Comparison of ENCODE assay signal across 1 cellular context in the genomic region with DNA sequence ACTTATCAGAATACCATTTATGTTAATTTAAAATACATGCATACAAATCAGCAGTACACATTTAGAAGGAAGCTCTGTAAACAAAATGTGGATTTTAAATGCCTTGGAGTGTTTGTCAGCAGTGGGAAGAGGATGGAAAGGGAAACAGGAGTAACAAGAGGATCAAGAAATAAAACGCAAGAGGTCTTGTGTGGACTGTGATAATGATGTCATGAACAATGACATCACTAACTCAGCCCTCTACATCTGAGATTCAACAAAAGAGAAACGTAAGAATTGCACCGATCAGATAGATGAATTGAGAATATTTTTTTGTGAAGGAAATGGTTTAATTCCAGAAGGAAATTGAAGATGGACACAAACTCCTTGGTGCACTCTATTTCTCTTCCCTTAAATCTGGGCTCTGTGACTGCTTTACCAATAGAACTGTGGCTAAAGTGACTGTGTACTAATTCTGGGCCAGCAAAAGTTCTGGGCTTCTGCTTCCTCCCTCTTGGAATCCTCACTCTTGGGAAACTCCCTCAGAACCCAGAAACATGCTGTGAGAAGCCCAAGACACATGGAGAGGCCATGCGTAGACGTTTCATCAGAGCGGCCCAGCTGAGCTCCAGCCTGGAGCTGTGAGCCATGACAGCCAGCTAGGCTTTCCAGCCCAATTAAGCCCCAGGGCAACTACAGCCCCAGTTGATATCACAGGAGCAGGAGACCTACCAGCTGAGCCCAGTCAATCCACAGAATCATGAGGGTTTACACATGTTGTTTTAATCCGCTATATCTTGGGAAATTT.
TF ChIP-seq lines count a peak whose summit lies in the region.

No MANE protein-coding gene starts in this region.

TF ChIP-seq in WTC11, 78 proteins besides CTCF, POLR2A, EP300 and RAD21 (continued from another document):
- TF ChIP-seq, protein P1, sequence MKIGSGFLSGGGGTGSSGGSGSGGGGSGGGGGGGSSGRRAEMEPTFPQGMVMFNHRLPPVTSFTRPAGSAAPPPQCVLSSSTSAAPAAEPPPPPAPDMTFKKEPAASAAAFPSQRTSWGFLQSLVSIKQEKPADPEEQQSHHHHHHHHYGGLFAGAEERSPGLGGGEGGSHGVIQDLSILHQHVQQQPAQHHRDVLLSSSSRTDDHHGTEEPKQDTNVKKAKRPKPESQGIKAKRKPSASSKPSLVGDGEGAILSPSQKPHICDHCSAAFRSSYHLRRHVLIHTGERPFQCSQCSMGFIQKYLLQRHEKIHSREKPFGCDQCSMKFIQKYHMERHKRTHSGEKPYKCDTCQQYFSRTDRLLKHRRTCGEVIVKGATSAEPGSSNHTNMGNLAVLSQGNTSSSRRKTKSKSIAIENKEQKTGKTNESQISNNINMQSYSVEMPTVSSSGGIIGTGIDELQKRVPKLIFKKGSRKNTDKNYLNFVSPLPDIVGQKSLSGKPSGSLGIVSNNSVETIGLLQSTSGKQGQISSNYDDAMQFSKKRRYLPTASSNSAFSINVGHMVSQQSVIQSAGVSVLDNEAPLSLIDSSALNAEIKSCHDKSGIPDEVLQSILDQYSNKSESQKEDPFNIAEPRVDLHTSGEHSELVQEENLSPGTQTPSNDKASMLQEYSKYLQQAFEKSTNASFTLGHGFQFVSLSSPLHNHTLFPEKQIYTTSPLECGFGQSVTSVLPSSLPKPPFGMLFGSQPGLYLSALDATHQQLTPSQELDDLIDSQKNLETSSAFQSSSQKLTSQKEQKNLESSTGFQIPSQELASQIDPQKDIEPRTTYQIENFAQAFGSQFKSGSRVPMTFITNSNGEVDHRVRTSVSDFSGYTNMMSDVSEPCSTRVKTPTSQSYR (CRISPR knock-in tag; IDR thresholded peaks at IDR 0.05), result no peak
- TF ChIP-seq CREM (CRISPR knock-in tag; IDR thresholded peaks at IDR 0.05), result no peak
- no peak for TF ChIP-seq OVOL2 (CRISPR knock-in tag; IDR thresholded peaks at IDR 0.05; ENCODE audit: borderline replicate concordance)
TF ChIP-seq in WTC11: peak in this region for 0.
